ENCODE assay signal across 9 cellular contexts in genomic region chr14:67413806-67414769, GRCh38. TPM values are rescaled to one million over a fixed set of nuclear protein-coding genes. Genes with fewer than 3 reads are reported as not detected.
DNase-seq lines count a peak whose midpoint lies in the region; ATAC-seq, FAIRE-seq and TF ChIP-seq lines count a peak whose summit lies in the region.
"Had no signal": no experiment of that assay in that cellular context is flagged by ENCODE, and none has a peak within 500 bp of the region (broad histone marks: within the 10 kb centered on the region; RNA-seq: fewer than 3 reads in every experiment).

No MANE protein-coding gene starts in this region.

- in situ Hi-C loops in mammary epithelial cell (cut with MboI; ENCODE audit: low sequenced_read_pairs in 2 of 2): loop anchor here in 1 of 2 donors (25.0 kb wide), 1 partner anchor 273 kb away; the partner anchor contains the start of gene RDH11

- peaks cover 24% of the 10 kb centered on the region for H3K79me2 ChIP-seq in PC-3 (ENCODE audit: low read length)
- H3K79me2 ChIP-seq in mammary epithelial cell (ENCODE audit: insufficient read depth, low read length): peaks cover 37% of the 10 kb centered on the region
- H3K79me2 ChIP-seq: parathyroid adenoma had no signal

- CTCF ChIA-PET in PC-3 (lab: Charles Lee): interaction anchor here (0.5 to 0.6 kb wide), 2 partner anchors 19 to 545 kb away, joined by 3 to 6 read pairs; no protein-coding TSS in a partner anchor
- CTCF ChIA-PET in mammary epithelial cell (lab: Charles Lee; ENCODE audit: low non-redundant PET): no interaction called here

- no peak for TF ChIP-seq CTCF in PC-3 (conservative IDR thresholded peaks at IDR 0.05; ENCODE audit: low read depth, low read length)
- no peak for TF ChIP-seq CTCF in mammary epithelial cell (conservative IDR thresholded peaks at IDR 0.05 in 1 of 2, IDR thresholded peaks at IDR 0.05 in 1 of 2; ENCODE audit: extremely low read depth in 1 of 2, insufficient read depth in 1 of 2, low read depth in 1 of 2, low read length in 2 of 2)

- POLR2A ChIA-PET in PC-3 (lab: Charles Lee; ENCODE audit: unreplicated experiment): no interaction called here
- POLR2A ChIA-PET in naive thymus-derived CD8-positive, alpha-beta T cell (lab: Charles Lee): no interaction called here

- H3K27ac Mint-ChIP-seq in naive thymus-derived CD8-positive, alpha-beta T cell: peak overlapping the region in 1 of 10 donors; percentile 37

- FAIRE-seq in H54 (lab: Jason Lieb, UNC) (peak; percentile 91), GM12892 (lab: Jason Lieb, UNC) (no peak)

- H3K9me3 Mint-ChIP-seq in naive thymus-derived CD8-positive, alpha-beta T cell: no peaks in the 10 kb centered on the region

- H4K20me1 ChIP-seq in PC-3 (ENCODE audit: low read length) (no peaks in the 10 kb centered on the region), mammary epithelial cell (ENCODE audit: insufficient read depth, low read length) (no peaks in the 10 kb centered on the region)

- BruUV-seq in PC-3 (replicated peaks; lab: Mats Ljungman, UMichigan): no TSS peak
- TSS peak; percentile 30 for BruUV-seq in mammary epithelial cell (replicated peaks; lab: Mats Ljungman, UMichigan)

- DNase-seq in H54 (ENCODE audit: insufficient read length, low spot score) (peak; percentile 81), PC-3 (peak; percentile 95), mammary epithelial cell (peak; percentile 96), GM12892 (ENCODE audit: insufficient read length) (no peak), NCI-H1930 (lab: John Stamatoyannopoulos, UW) (no peak)
- peak; percentile 50 for DNase-seq in stimulated activated CD4-positive, alpha-beta T cell treated with anti-CD3 and anti-CD28 coated beads, Interleukin-1b, Interleukin-23, amount 100 ng/mL, for 48 hours
- no peak for DNase-seq in naive thymus-derived CD8-positive, alpha-beta T cell

- no peaks in the 10 kb centered on the region for H3K9me2 ChIP-seq in PC-3 (replicated peaks; ENCODE audit: low read length)

- 10% methylated on average over 3 of the region's 3 CpGs for WGBS in mammary epithelial cell (ENCODE audit: low coverage, missing lambda C conversion rate)

- H3K27me3 Mint-ChIP-seq in naive thymus-derived CD8-positive, alpha-beta T cell: peaks cover 0 to 6% (median 4%) of the 10 kb centered on the region in 5 donors

- no peaks in the 10 kb centered on the region for H3K36me3 ChIP-seq in PC-3 (ENCODE audit: low read depth, low read length)
- H3K36me3 ChIP-seq in mammary epithelial cell (ENCODE audit: insufficient read depth, low read length): peaks cover 2% of the 10 kb centered on the region

- no peak overlapping the region; the same call in 1 of the 2 replicates for H2AFZ ChIP-seq in PC-3 (ENCODE audit: low read length)
- peak overlapping the region; percentile 53 for H2AFZ ChIP-seq in mammary epithelial cell (ENCODE audit: low read depth, low read length)
- H2AFZ ChIP-seq: parathyroid adenoma had no signal

- dilution Hi-C loops in mammary epithelial cell (cut with HindIII; ENCODE audit: low sequenced_read_pairs): no loop called here

- no peak for TF ChIP-seq POLR2A in H54 (IDR thresholded peaks at IDR 0.05; ENCODE audit: low read depth, low read length)
- TF ChIP-seq POLR2A in GM12892 (IDR thresholded peaks at IDR 0.05; ENCODE audit: low read depth, low read length): no peak

- H3K9me3 ChIP-seq in PC-3 (ENCODE audit: low read length) (no peaks in the 10 kb centered on the region), mammary epithelial cell (replicated peaks; ENCODE audit: insufficient read depth, low read length) (no peaks in the 10 kb centered on the region)

- H3K27me3 ChIP-seq in PC-3 (ENCODE audit: low read length): no peaks in the 10 kb centered on the region
- no peaks in the 10 kb centered on the region for H3K27me3 ChIP-seq in mammary epithelial cell (ENCODE audit: insufficient read depth, low read length)

- H3K9ac ChIP-seq in PC-3 (ENCODE audit: low read length): no peak overlapping the region
- no peak overlapping the region for H3K9ac ChIP-seq in mammary epithelial cell (ENCODE audit: insufficient read depth, low read length)
- H3K9ac ChIP-seq: parathyroid adenoma had no signal

- peaks cover 3% of the 10 kb centered on the region for H3F3A ChIP-seq in PC-3 (ENCODE audit: low read length, unreplicated experiment)

- intact Hi-C loops in PC-3 (cut with micrococcal nuclease): no loop called here
- intact Hi-C loops in mammary epithelial cell (cut with micrococcal nuclease): loop anchor here (5.0 kb wide), 2 partner anchors 57 to 253 kb away; partner anchors contain the start of gene ATP6V1D

- peak overlapping the region; percentile 63 for H3K4me2 ChIP-seq in PC-3 (ENCODE audit: low read length)
- peak overlapping the region; percentile 66 for H3K4me2 ChIP-seq in mammary epithelial cell (ENCODE audit: insufficient read depth, low read depth, low read length)

- H3K4me3 ChIP-seq in PC-3 (ENCODE audit: low read length) (peak overlapping the region; percentile 31; the same call in 1 of the 2 replicates), mammary epithelial cell (replicated peaks in 1 of 3; ENCODE audit: insufficient read depth in 1 of 3, low read depth in 2 of 3, low read length in 3 of 3) (no peak overlapping the region)

- ATAC-seq in PC-3 (peak; percentile 62), GM21723 (IDR thresholded peaks at IDR 0.05; ENCODE audit: unreplicated experiment) (no peak)
- ATAC-seq in naive thymus-derived CD8-positive, alpha-beta T cell: no peak

- peaks cover 6 to 15% (median 9%) of the 10 kb centered on the region in 4 donors for H3K4me1 Mint-ChIP-seq in naive thymus-derived CD8-positive, alpha-beta T cell

- no peaks in the 10 kb centered on the region for H3K36me3 Mint-ChIP-seq in naive thymus-derived CD8-positive, alpha-beta T cell

- peak overlapping the region; percentile 75 for H3K27ac ChIP-seq in PC-3 (ENCODE audit: low read length)
- H3K27ac ChIP-seq in mammary epithelial cell (ENCODE audit: insufficient read depth, low read depth, low read length): peak overlapping the region; percentile 89
- H3K27ac ChIP-seq: parathyroid adenoma had no signal

- H3K4me1 ChIP-seq in PC-3 (ENCODE audit: insufficient read depth, low read length): peaks cover 52% of the 10 kb centered on the region
- peaks cover 57% of the 10 kb centered on the region for H3K4me1 ChIP-seq in mammary epithelial cell (ENCODE audit: insufficient read depth, low read length)
- H3K4me1 ChIP-seq: parathyroid adenoma had no signal

- H3K4me3 Mint-ChIP-seq in naive thymus-derived CD8-positive, alpha-beta T cell: no peak overlapping the region

RNA-seq across cellular contexts. Expression of gene PLEK2, which starts 2.1 kb away (rescaled TPM):
- total RNA-seq in PC-3 (2014; rRNA removed) (48.0 and 57.2 TPM in 2 replicates), mammary epithelial cell (100 to 1,000 TPM in 1 of 2 donors, 1 to 10 TPM in 1; 9.8 to 152 TPM)
- polyA plus RNA-seq in mammary epithelial cell: 156 TPM
- polyA minus RNA-seq in mammary epithelial cell: 138 TPM
- not detected for polyA plus RNA-seq in GM12892 (2012; ENCODE audit: missing spikeins)
- total RNA-seq in naive thymus-derived CD8-positive, alpha-beta T cell: 1 to 10 TPM; 1.3 to 3.2 TPM
- 1 to 10 TPM in 1 of 3 donors, under 1 TPM in 2; 0.53 to 1.2 (median 0.79) TPM for polyA plus RNA-seq in naive thymus-derived CD8-positive, alpha-beta T cell

RNA-seq across cellular contexts. Expression of gene EIF2S1, which starts 54.0 kb away (rescaled TPM):
- total RNA-seq in PC-3 (2014; rRNA removed) (345 and 415 TPM in 2 replicates), mammary epithelial cell (100 to 1,000 TPM; 120 to 198 TPM)
- polyA plus RNA-seq in mammary epithelial cell: 156 TPM
- polyA minus RNA-seq in mammary epithelial cell: 264 TPM
- polyA plus RNA-seq in GM12892 (2012; ENCODE audit: missing spikeins): 227 TPM
- total RNA-seq in naive thymus-derived CD8-positive, alpha-beta T cell: 10 to 100 TPM; 50.3 to 50.7 TPM
- polyA plus RNA-seq in naive thymus-derived CD8-positive, alpha-beta T cell: 100 to 1,000 TPM; 107 to 131 (median 116) TPM

RNA-seq across cellular contexts. Expression of gene ATP6V1D, which starts 54.5 kb away (rescaled TPM):
- total RNA-seq in PC-3 (2014; rRNA removed) (69.6 and 85.9 TPM in 2 replicates), mammary epithelial cell (100 to 1,000 TPM in 1 of 2 donors, 10 to 100 TPM in 1; 87.1 to 124 TPM)
- polyA plus RNA-seq in mammary epithelial cell: 46.9 TPM
- polyA minus RNA-seq in mammary epithelial cell: 34.1 TPM
- 42.6 TPM for polyA plus RNA-seq in GM12892 (2012; ENCODE audit: missing spikeins)
- total RNA-seq in naive thymus-derived CD8-positive, alpha-beta T cell: 10 to 100 TPM; 20.6 to 25.0 TPM
- polyA plus RNA-seq in naive thymus-derived CD8-positive, alpha-beta T cell: 10 to 100 TPM; 32.8 to 44.5 (median 42.3) TPM

Comparison
In these comparisons a context has a peak if more than half of its experiments do, and no peak if none do; other contexts are left out.
1. DNase-seq: peak in H54 (single experiment), PC-3 (single experiment), mammary epithelial cell (single experiment) and stimulated activated CD4-positive, alpha-beta T cell treated with anti-CD3 and anti-CD28 coated beads, Interleukin-1b, Interleukin-23, amount 100 ng/mL, for 48 hours (single experiment); none in GM12892 (single experiment), NCI-H1930 (0 of 2) and naive thymus-derived CD8-positive, alpha-beta T cell (0 of 10).